Comparison of ENCODE assay signal across 30 cellular contexts in the genomic region with DNA sequence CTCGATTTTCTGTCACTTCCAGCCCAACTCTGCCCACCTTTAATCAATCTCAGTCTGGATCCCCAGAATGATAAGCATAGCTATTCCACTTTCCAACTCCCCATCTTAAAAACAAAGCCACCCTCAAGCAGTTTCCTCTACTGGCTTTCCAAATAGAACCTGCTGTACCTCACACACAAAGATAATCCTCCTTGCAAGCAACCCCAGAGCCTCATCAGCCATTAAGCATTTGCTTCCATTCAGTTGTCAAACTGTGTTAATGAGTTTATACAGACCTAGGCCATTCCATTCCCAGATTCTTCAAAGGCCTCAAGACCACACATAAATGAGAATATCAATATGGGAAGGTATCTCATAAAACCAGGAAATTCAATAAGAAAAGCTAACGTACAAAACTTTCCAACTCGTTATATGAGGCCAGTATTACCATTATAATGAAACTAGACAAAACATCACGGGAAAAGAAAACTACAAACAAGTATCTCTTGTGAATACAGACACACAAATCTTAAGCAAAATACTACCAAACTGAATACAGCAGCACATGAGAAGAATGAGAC.
"Had no signal": no experiment of that assay in that cellular context is flagged by ENCODE, and none has a peak within 500 bp of the region (broad histone marks: within the 10 kb centered on the region; RNA-seq: fewer than 3 reads in every experiment).

No MANE protein-coding gene starts in this region.

- H3K27me3 Mint-ChIP-seq: activated CD4-positive, alpha-beta T cell treated with anti-CD3 and anti-CD28 coated beads, Interleukin-2, amount 10 ng/mL, durations not matched to agents 24 days and 14 days; activated CD8-positive, alpha-beta T cell treated with anti-CD3 and anti-CD28 coated beads for 36 hours; activated naive CD4-positive, alpha-beta T cell treated with anti-CD3 and anti-CD28 coated beads, Interleukin-2, amount 50 U/mL, for 24 hours; activated naive CD8-positive, alpha-beta T cell treated with anti-CD3 and anti-CD28 coated beads, Interleukin-2, amount 10 ng/mL, durations not matched to agents 7 days and 5 days had no signal

- H3K27me3 ChIP-seq: ascending aorta, body of pancreas, breast epithelium, SJCRH30 had no signal

- H3K9me3 Mint-ChIP-seq: activated CD4-positive, alpha-beta T cell treated with anti-CD3 and anti-CD28 coated beads, Interleukin-2, amount 10 ng/mL, durations not matched to agents 24 days and 14 days; activated CD8-positive, alpha-beta T cell treated with anti-CD3 and anti-CD28 coated beads for 36 hours; activated naive CD4-positive, alpha-beta T cell treated with anti-CD3 and anti-CD28 coated beads, Interleukin-2, amount 50 U/mL, for 24 hours; activated T-helper 2 cell treated with anti-CD3 and anti-CD28 coated beads, Interferon-gamma antibody, Interleukin-2, Interleukin-4, amounts not matched to agents 10 μg/mL and 5 μg/mL and 100 μg/mL, durations not matched to agents 14 hours and 24 hours and 36 hours had no signal

- H3K4me1 ChIP-seq: ascending aorta, breast epithelium, SJCRH30 had no signal

- H3K4me3 Mint-ChIP-seq: activated CD4-positive, alpha-beta T cell treated with anti-CD3 and anti-CD28 coated beads, Interleukin-2, amount 10 ng/mL, durations not matched to agents 24 days and 14 days; activated CD8-positive, alpha-beta T cell treated with anti-CD3 and anti-CD28 coated beads for 36 hours; activated naive CD4-positive, alpha-beta T cell treated with anti-CD3 and anti-CD28 coated beads, Interleukin-2, amount 50 U/mL, for 24 hours; activated naive CD8-positive, alpha-beta T cell treated with anti-CD3 and anti-CD28 coated beads, Interleukin-2, amount 10 ng/mL, durations not matched to agents 7 days and 5 days had no signal

- H3K4me3 ChIP-seq: ascending aorta, body of pancreas, breast epithelium, SJCRH30, SK-N-MC had no signal

- ATAC-seq: activated CD8-positive, alpha-beta T cell treated with anti-CD3 and anti-CD28 coated beads for 36 hours; body of pancreas had no signal

- H3K4me1 Mint-ChIP-seq: activated CD4-positive, alpha-beta T cell treated with anti-CD3 and anti-CD28 coated beads, Interleukin-2, amount 10 ng/mL, durations not matched to agents 24 days and 14 days; activated naive CD4-positive, alpha-beta T cell treated with anti-CD3 and anti-CD28 coated beads, Interleukin-2, amount 50 U/mL, for 24 hours; activated naive CD8-positive, alpha-beta T cell treated with anti-CD3 and anti-CD28 coated beads, Interleukin-2, amount 10 ng/mL, durations not matched to agents 7 days and 5 days had no signal

- H3K27ac Mint-ChIP-seq: activated CD4-positive, alpha-beta T cell treated with anti-CD3 and anti-CD28 coated beads, Interleukin-2, amount 10 ng/mL, durations not matched to agents 24 days and 14 days; activated CD8-positive, alpha-beta T cell treated with anti-CD3 and anti-CD28 coated beads for 36 hours; activated naive CD4-positive, alpha-beta T cell treated with anti-CD3 and anti-CD28 coated beads, Interleukin-2, amount 50 U/mL, for 24 hours; activated naive CD8-positive, alpha-beta T cell treated with anti-CD3 and anti-CD28 coated beads, Interleukin-2, amount 10 ng/mL, durations not matched to agents 7 days and 5 days; activated T-helper 2 cell treated with anti-CD3 and anti-CD28 coated beads, Interferon-gamma antibody, Interleukin-2, Interleukin-4, amounts not matched to agents 10 μg/mL and 5 μg/mL and 100 μg/mL, durations not matched to agents 14 hours and 24 hours and 36 hours had no signal

- H3K9me3 ChIP-seq: ascending aorta, body of pancreas, breast epithelium, SJCRH30 had no signal

- H3K36me3 ChIP-seq: breast epithelium had no signal

- DNase-seq: activated CD4-positive, alpha-beta T cell treated with anti-CD3 and anti-CD28 coated beads, Interleukin-2, amount 10 ng/mL, durations not matched to agents 24 days and 14 days; activated CD4-positive, alpha-beta T cell treated with anti-CD3 and anti-CD28 coated beads, Interleukin-2, amount 50 U/mL, for 4 hours; activated CD8-positive, alpha-beta T cell treated with anti-CD3 and anti-CD28 coated beads for 36 hours; activated gamma-delta T cell; activated naive CD4-positive, alpha-beta T cell treated with Interleukin-2 at 50 U/mL for 16 hours; activated naive CD8-positive, alpha-beta T cell treated with anti-CD3 and anti-CD28 coated beads, Interleukin-2, amount 10 ng/mL, durations not matched to agents 7 days and 5 days; activated T-cell treated with anti-CD3 and anti-CD28 coated beads, Interleukin-2, amount 50 U/mL, for 1 hour; amygdala; body of pancreas; cerebellar nuclear complex; MM.1S; MV-4-11; NCI-H1092; NCI-H1436 treated with DMSO at 0.1 percent for 48 hours; NCI-H1694 treated with DMSO at 0.1 percent for 48 hours; NCI-H2029; NCI-H345; NCI-H510A; NCI-H526; NCI-H748 treated with DMSO at 0.1 percent for 48 hours; NK-92 treated with Interleukin-12 subunit alpha and Interleukin-12 subunit beta, amount 100 ng/mL, for 24 hours; Right ventricle myocardium superior; SJCRH30; T1000; WERI-Rb-1 had no signal
